In the genomic region with DNA sequence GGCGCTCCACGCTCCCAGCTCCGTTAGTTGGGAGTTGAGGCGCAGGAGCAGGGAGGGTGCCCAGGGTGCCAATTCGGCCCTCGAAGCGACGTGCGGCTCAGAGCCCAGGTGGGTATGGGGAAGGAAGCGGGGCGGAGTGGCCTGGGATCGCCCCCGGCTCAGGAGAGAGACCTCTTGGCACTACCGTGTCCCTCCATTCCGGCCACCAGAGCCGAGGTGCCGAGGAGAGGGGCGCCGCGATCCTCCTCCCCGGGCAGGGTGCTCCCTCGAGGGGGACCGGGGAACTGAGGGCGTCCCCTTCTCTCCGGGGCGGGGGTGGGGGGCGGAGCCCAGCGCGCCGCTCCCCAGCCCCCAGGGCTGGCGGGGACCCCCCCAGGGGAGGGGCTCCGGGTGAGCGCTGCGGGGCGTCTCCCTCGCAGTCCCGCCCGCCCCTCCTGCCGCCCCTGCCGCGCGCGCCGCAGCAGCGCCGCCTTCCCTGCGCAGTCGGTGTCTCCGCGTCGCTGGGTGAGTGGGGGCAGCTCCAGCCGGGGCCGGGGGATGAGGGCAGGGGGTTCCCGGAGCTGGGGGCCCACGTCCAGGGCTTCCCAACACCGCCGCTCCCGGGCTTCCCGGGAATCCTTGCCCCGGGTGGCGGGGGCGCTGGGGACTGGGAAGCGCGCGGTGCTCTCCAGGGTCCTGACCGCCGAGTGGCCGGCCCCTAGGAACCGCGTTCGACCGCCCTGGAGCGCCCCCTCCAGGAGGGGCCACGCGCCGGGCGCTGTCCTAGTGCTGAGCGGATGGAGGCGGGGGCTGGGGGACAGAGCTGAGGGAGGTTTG, we compare ENCODE assay signal across 1 cellular context.
TF ChIP-seq lines count a peak whose summit lies in the region.

HPCA (plus strand) TSS at position 480 of the 816 bp plus-strand sequence. CDS start 2,408 bp downstream, outside the sequence.

TF ChIP-seq in K562, 482 proteins besides CTCF, POLR2A, EP300 and RAD21 (continued from another document and continues in another):
- TF ChIP-seq, protein P1, sequence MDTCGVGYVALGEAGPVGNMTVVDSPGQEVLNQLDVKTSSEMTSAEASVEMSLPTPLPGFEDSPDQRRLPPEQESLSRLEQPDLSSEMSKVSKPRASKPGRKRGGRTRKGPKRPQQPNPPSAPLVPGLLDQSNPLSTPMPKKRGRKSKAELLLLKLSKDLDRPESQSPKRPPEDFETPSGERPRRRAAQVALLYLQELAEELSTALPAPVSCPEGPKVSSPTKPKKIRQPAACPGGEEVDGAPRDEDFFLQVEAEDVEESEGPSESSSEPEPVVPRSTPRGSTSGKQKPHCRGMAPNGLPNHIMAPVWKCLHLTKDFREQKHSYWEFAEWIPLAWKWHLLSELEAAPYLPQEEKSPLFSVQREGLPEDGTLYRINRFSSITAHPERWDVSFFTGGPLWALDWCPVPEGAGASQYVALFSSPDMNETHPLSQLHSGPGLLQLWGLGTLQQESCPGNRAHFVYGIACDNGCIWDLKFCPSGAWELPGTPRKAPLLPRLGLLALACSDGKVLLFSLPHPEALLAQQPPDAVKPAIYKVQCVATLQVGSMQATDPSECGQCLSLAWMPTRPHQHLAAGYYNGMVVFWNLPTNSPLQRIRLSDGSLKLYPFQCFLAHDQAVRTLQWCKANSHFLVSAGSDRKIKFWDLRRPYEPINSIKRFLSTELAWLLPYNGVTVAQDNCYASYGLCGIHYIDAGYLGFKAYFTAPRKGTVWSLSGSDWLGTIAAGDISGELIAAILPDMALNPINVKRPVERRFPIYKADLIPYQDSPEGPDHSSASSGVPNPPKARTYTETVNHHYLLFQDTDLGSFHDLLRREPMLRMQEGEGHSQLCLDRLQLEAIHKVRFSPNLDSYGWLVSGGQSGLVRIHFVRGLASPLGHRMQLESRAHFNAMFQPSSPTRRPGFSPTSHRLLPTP (IDR thresholded peaks at IDR 0.05; ENCODE audit: borderline replicate concordance, extremely low read depth, insufficient read length), result no peak
- TF ChIP-seq MXD1 (CRISPR knock-in tag; IDR thresholded peaks at IDR 0.05; ENCODE audit: borderline replicate concordance, poor library complexity, severe bottlenecking), result peak; percentile 75
- TF ChIP-seq CREBBP (IDR thresholded peaks at IDR 0.05; ENCODE audit: low read depth, low read length), result no peak
- TF ChIP-seq PCBP1 (IDR thresholded peaks at IDR 0.05; ENCODE audit: low read depth, low read length, poor library complexity, severe bottlenecking), result peak; percentile 57
- no peak for TF ChIP-seq YBX1 (IDR thresholded peaks at IDR 0.05)
- peak; percentile 69; the same call in 1 of the 2 replicates for TF ChIP-seq BCL6 (CRISPR knock-in tag; IDR thresholded peaks at IDR 0.05)
- TF ChIP-seq MYBL2 (IDR thresholded peaks at IDR 0.05; ENCODE audit: low read depth), result no peak
- TF ChIP-seq MYBL2 (CRISPR knock-in tag; IDR thresholded peaks at IDR 0.05; ENCODE audit: borderline replicate concordance), result peak; percentile 81; the same call in 1 of the 2 replicates
- TF ChIP-seq ZNF668 (CRISPR knock-in tag; IDR thresholded peaks at IDR 0.05), result peak; percentile 88
- no peak for TF ChIP-seq KHSRP (IDR thresholded peaks at IDR 0.05)
- peak; percentile 71 for TF ChIP-seq SMARCB1 (IDR thresholded peaks at IDR 0.05; ENCODE audit: insufficient read length, low read depth)
- TF ChIP-seq POU5F1 (IDR thresholded peaks at IDR 0.05; ENCODE audit: borderline replicate concordance, low read depth, low read length, partially characterized antibody), result no peak
- TF ChIP-seq ZFX (CRISPR knock-in tag; IDR thresholded peaks at IDR 0.05), result peak; percentile 73
- no peak for TF ChIP-seq PKNOX1 (IDR thresholded peaks at IDR 0.05)
- no peak for TF ChIP-seq SUPT5H (IDR thresholded peaks at IDR 0.05)
- TF ChIP-seq MNT (conservative IDR thresholded peaks at IDR 0.05), result peak; percentile 92 to 97
- TF ChIP-seq PPARD (CRISPR knock-in tag; IDR thresholded peaks at IDR 0.05), result no peak
- no peak for TF ChIP-seq POLR3G (IDR thresholded peaks at IDR 0.05; ENCODE audit: extremely low read depth, insufficient read length, insufficient replicate concordance)
- TF ChIP-seq ZNF830 (CRISPR knock-in tag; IDR thresholded peaks at IDR 0.05), result no peak
- peak in 1 of 2 experiments; percentile 92; a peak in 2 of 3 replicates for TF ChIP-seq CBX3 (IDR thresholded peaks at IDR 0.05; ENCODE audit: borderline replicate concordance in 1 of 2, low read length in 2 of 2)
- TF ChIP-seq, protein P2, sequence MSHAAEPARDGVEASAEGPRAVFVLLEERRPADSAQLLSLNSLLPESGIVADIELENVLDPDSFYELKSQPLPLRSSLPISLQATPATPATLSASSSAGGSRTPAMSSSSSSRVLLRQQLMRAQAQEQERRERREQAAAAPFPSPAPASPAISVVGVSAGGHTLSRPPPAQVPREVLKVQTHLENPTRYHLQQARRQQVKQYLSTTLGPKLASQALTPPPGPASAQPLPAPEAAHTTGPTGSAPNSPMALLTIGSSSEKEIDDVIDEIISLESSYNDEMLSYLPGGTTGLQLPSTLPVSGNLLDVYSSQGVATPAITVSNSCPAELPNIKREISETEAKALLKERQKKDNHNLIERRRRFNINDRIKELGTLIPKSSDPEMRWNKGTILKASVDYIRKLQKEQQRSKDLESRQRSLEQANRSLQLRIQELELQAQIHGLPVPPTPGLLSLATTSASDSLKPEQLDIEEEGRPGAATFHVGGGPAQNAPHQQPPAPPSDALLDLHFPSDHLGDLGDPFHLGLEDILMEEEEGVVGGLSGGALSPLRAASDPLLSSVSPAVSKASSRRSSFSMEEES (CRISPR knock-in tag; IDR thresholded peaks at IDR 0.05), result no peak
- peak; percentile 67; the same call in 1 of the 2 replicates for TF ChIP-seq THRB (CRISPR knock-in tag; conservative IDR thresholded peaks at IDR 0.05)
- TF ChIP-seq RAD51 (IDR thresholded peaks at IDR 0.05; ENCODE audit: borderline replicate concordance, low read depth), result no peak
- TF ChIP-seq TAF7 (tag; IDR thresholded peaks at IDR 0.05), result no peak
- no peak for TF ChIP-seq ZNF551 (CRISPR knock-in tag; IDR thresholded peaks at IDR 0.05)
- peak; percentile 97 to 100 for TF ChIP-seq MAZ (CRISPR knock-in tag; conservative IDR thresholded peaks at IDR 0.05 in 1 of 2, IDR thresholded peaks at IDR 0.05 in 1 of 2)
- TF ChIP-seq NRF1 (conservative IDR thresholded peaks at IDR 0.05 in 1 of 2, IDR thresholded peaks at IDR 0.05 in 1 of 2), result peak; percentile 31 to 34; a peak in 2 of 4 replicates
- no peak for TF ChIP-seq LEF1 (IDR thresholded peaks at IDR 0.05)
- TF ChIP-seq TCF7L2 (IDR thresholded peaks at IDR 0.05; ENCODE audit: low read depth, low read length), result no peak
- TF ChIP-seq ETV1 (tag; conservative IDR thresholded peaks at IDR 0.05; ENCODE audit: low read depth), result peak; percentile 61
- TF ChIP-seq MTA1 (IDR thresholded peaks at IDR 0.05; ENCODE audit: borderline replicate concordance), result no peak
- no peak for TF ChIP-seq ZBED1 (IDR thresholded peaks at IDR 0.05)
- peak; percentile 99 for TF ChIP-seq ZBTB49 (CRISPR knock-in tag; IDR thresholded peaks at IDR 0.05; ENCODE audit: borderline replicate concordance)
- no peak for TF ChIP-seq ZZZ3 (IDR thresholded peaks at IDR 0.05)
- TF ChIP-seq THRAP3 (IDR thresholded peaks at IDR 0.05; ENCODE audit: borderline replicate concordance), result no peak
- no peak for TF ChIP-seq PHF21A (IDR thresholded peaks at IDR 0.05; ENCODE audit: borderline replicate concordance, low read depth)
- peak; percentile 91 for TF ChIP-seq VEZF1 (CRISPR knock-in tag; IDR thresholded peaks at IDR 0.05)
- TF ChIP-seq ZNF444 (CRISPR knock-in tag; IDR thresholded peaks at IDR 0.05), result no peak
- TF ChIP-seq GTF2A2 (tag; IDR thresholded peaks at IDR 0.05), result no peak
- no peak for TF ChIP-seq HMBOX1 (IDR thresholded peaks at IDR 0.05)
- TF ChIP-seq RBM22 (IDR thresholded peaks at IDR 0.05; ENCODE audit: low read depth, low read length, poor library complexity, severe bottlenecking), result peak; percentile 79
- TF ChIP-seq, protein P3, sequence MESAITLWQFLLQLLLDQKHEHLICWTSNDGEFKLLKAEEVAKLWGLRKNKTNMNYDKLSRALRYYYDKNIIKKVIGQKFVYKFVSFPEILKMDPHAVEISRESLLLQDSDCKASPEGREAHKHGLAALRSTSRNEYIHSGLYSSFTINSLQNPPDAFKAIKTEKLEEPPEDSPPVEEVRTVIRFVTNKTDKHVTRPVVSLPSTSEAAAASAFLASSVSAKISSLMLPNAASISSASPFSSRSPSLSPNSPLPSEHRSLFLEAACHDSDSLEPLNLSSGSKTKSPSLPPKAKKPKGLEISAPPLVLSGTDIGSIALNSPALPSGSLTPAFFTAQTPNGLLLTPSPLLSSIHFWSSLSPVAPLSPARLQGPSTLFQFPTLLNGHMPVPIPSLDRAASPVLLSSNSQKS (CRISPR knock-in tag; IDR thresholded peaks at IDR 0.05), result no peak
- TF ChIP-seq CEBPG (CRISPR knock-in tag; IDR thresholded peaks at IDR 0.05), result peak; percentile 59; the same call in 1 of the 2 replicates
- TF ChIP-seq CEBPG (tag; conservative IDR thresholded peaks at IDR 0.05 in 1 of 2, IDR thresholded peaks at IDR 0.05 in 1 of 2), result no peak
